ENCODE assay signal across 9 cellular contexts in the genomic region with DNA sequence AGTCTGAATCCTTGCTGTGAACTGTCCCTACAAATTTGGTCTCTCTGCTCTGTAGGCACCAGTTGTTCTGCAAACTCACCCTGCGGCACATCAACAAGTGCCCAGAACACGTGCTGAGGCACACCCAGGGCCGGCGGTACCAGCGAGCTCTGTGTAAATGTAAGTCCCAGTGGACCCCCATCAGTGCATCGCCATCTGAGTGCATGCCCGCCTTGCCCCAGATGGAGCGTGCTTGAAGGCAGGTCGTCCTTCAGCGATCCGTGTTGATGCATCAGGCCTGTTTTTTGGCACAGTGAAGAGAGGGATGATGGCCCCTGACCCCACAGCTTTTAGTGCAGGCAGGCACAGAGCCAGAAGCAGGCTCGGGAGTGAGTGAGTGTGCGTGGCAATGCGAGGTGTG. TPM values are rescaled to one million over a fixed set of nuclear protein-coding genes. Genes with fewer than 3 reads are reported as not detected.
DNase-seq lines count a peak whose midpoint lies in the region; ATAC-seq and TF ChIP-seq lines count a peak whose summit lies in the region.
"Had no signal": no experiment of that assay in that cellular context is flagged by ENCODE, and none has a peak within 500 bp of the region (broad histone marks: within the 10 kb centered on the region; RNA-seq: fewer than 3 reads in every experiment).

No MANE protein-coding gene starts in this region.

- H3K4me1 Mint-ChIP-seq in CD8-positive, alpha-beta T cell (ENCODE audit: low read depth), result peaks cover 36% of the 10 kb centered on the region
- H3K4me1 Mint-ChIP-seq in natural killer cell treated with Interleukin-12 subunit alpha and Interleukin-12 subunit beta and Interleukin-15 and Interleukin-18, amount 100 ng/mL, for 72 hours (ENCODE audit: low read depth in 2 of 2), result peaks cover 38 to 45% of the 10 kb centered on the region in 2 donors

- no peak for DNase-seq in CD8-positive, alpha-beta T cell
- DNase-seq in brain microvascular endothelial cell (no peak), KG1 (lab: John Stamatoyannopoulos, UW) (no peak), HuH-7 (ENCODE audit: low spot score) (no peak)
- no peak for DNase-seq in natural killer cell treated with Interleukin-12 subunit alpha and Interleukin-12 subunit beta and Interleukin-15 and Interleukin-18, amount 100 ng/mL, for 72 hours (ENCODE audit: low spot score)
- DNase-seq: NCI-H1694 treated with DMSO at 0.1 percent for 48 hours, SHP77 treated with DMSO at 0.1 percent for 48 hours had no signal

- no peak overlapping the region for H2AFZ ChIP-seq in KMS-11 (ENCODE audit: low read depth)

- CTCF ChIA-PET in CD8-positive, alpha-beta T cell (lab: Charles Lee), result interaction anchor here (0.8 to 2.2 kb wide), 4 partner anchors 10 to 129 kb away, joined by 3 to 11 read pairs (median 7); no protein-coding TSS in a partner anchor

- peaks cover 30% of the 10 kb centered on the region for H3K4me1 ChIP-seq in CD8-positive, alpha-beta T cell (ENCODE audit: insufficient read depth, low read length)
- H3K4me1 ChIP-seq in KMS-11 (ENCODE audit: low read depth, poor library complexity, severe bottlenecking), result peaks cover 19% of the 10 kb centered on the region

- no peak overlapping the region for H3K9ac ChIP-seq in KMS-11

- no peaks in the 10 kb centered on the region for H3K9me3 Mint-ChIP-seq in CD8-positive, alpha-beta T cell
- H3K9me3 Mint-ChIP-seq in natural killer cell treated with Interleukin-12 subunit alpha and Interleukin-12 subunit beta and Interleukin-15 and Interleukin-18, amount 100 ng/mL, for 72 hours, result no peaks in the 10 kb centered on the region

- intact Hi-C loops in CD8-positive, alpha-beta T cell (cut with DNase I, micrococcal nuclease), result loop anchor here (5.0 kb wide), 1 partner anchor 130 kb away; no protein-coding TSS in a partner anchor

- TF ChIP-seq CTCF in CD8-positive, alpha-beta T cell (IDR thresholded peaks at IDR 0.05), result no peak
- TF ChIP-seq CTCF in KMS-11 (conservative IDR thresholded peaks at IDR 0.05; ENCODE audit: low read depth, low read length) (no peak), brain microvascular endothelial cell (IDR thresholded peaks at IDR 0.05; ENCODE audit: low read depth, low read length, missing control alignments) (no peak)

- POLR2A ChIA-PET in CD8-positive, alpha-beta T cell (lab: Charles Lee), result interaction anchor here (1.7 to 3.1 kb wide), 5 partner anchors 8 to 59 kb away, joined by 6 to 34 read pairs (median 16); a partner anchor contains a TSS

- peaks cover 24% of the 10 kb centered on the region; the same call in 1 of the 2 replicates for H3K79me2 ChIP-seq in KMS-11 (ENCODE audit: insufficient read depth, low read depth)

- H4K20me1 ChIP-seq in KMS-11 (ENCODE audit: insufficient read depth), result no peaks in the 10 kb centered on the region

- H3K4me3 ChIP-seq in CD8-positive, alpha-beta T cell (ENCODE audit: low read depth, low read length), result no peak overlapping the region
- no peak overlapping the region for H3K4me3 ChIP-seq in KMS-11 (IDR thresholded peaks at IDR 0.05; ENCODE audit: insufficient read depth, low read depth, low read length)
- H3K4me3 ChIP-seq in brain microvascular endothelial cell (ENCODE audit: low read depth, low read length), result peak overlapping the region; percentile 3

- no peak overlapping the region for H3K27ac ChIP-seq in CD8-positive, alpha-beta T cell (ENCODE audit: low read depth, low read length)
- H3K27ac ChIP-seq in KMS-11, result no peak overlapping the region
- no peak overlapping the region for H3K27ac ChIP-seq in brain microvascular endothelial cell

- peaks cover 50% of the 10 kb centered on the region for H3K36me3 Mint-ChIP-seq in CD8-positive, alpha-beta T cell
- peaks cover 9% of the 10 kb centered on the region for H3K36me3 Mint-ChIP-seq in natural killer cell treated with Interleukin-12 subunit alpha and Interleukin-12 subunit beta and Interleukin-15 and Interleukin-18, amount 100 ng/mL, for 72 hours

- H3K27ac Mint-ChIP-seq in CD8-positive, alpha-beta T cell, result peak overlapping the region; percentile 79
- peak overlapping the region; percentile 9 to 19 for H3K27ac Mint-ChIP-seq in natural killer cell treated with Interleukin-12 subunit alpha and Interleukin-12 subunit beta and Interleukin-15 and Interleukin-18, amount 100 ng/mL, for 72 hours

- H3K27me3 ChIP-seq in CD8-positive, alpha-beta T cell (ENCODE audit: insufficient read depth, low read length), result no peaks in the 10 kb centered on the region
- H3K27me3 ChIP-seq in KMS-11 (ENCODE audit: insufficient read depth, low read depth) (no peaks in the 10 kb centered on the region), brain microvascular endothelial cell (replicated peaks) (no peaks in the 10 kb centered on the region)

- H3K27me3 Mint-ChIP-seq in CD8-positive, alpha-beta T cell (ENCODE audit: low read depth), result no peaks in the 10 kb centered on the region
- no peaks in the 10 kb centered on the region for H3K27me3 Mint-ChIP-seq in natural killer cell treated with Interleukin-12 subunit alpha and Interleukin-12 subunit beta and Interleukin-15 and Interleukin-18, amount 100 ng/mL, for 72 hours

- no peak for ATAC-seq in CD8-positive, alpha-beta T cell
- no peak for ATAC-seq in natural killer cell treated with Interleukin-12 subunit alpha and Interleukin-12 subunit beta and Interleukin-15 and Interleukin-18, amount 100 ng/mL, for 72 hours
- ATAC-seq in HG03280 (IDR thresholded peaks at IDR 0.05; ENCODE audit: unreplicated experiment), result no peak

- H3K36me3 ChIP-seq in CD8-positive, alpha-beta T cell (ENCODE audit: insufficient read depth, low read length), result peaks cover 49% of the 10 kb centered on the region
- no peaks in the 10 kb centered on the region for H3K36me3 ChIP-seq in KMS-11 (ENCODE audit: insufficient read depth)
- H3K36me3 ChIP-seq in brain microvascular endothelial cell (replicated peaks), result peaks cover 33% of the 10 kb centered on the region

- H3K9me3 ChIP-seq in CD8-positive, alpha-beta T cell (ENCODE audit: low read length), result no peaks in the 10 kb centered on the region

- in situ Hi-C loops in brain microvascular endothelial cell (cut with HindIII; ENCODE audit: low pct_ligation_motif_present, low sequenced_read_pairs), result no loop called here

- peak overlapping the region; percentile 87 for H3K4me3 Mint-ChIP-seq in CD8-positive, alpha-beta T cell
- peak overlapping the region; percentile 87 for H3K4me3 Mint-ChIP-seq in natural killer cell treated with Interleukin-12 subunit alpha and Interleukin-12 subunit beta and Interleukin-15 and Interleukin-18, amount 100 ng/mL, for 72 hours

- H3K4me2 ChIP-seq in KMS-11, result peak overlapping the region; percentile 95; the same call in 1 of the 2 replicates

RNA-seq across cellular contexts. Expression of a gene that starts 1.3 kb away (rescaled TPM):
- total RNA-seq in CD8-positive, alpha-beta T cell, result 10 to 100 TPM; 18.6 to 21.9 TPM
- total RNA-seq in natural killer cell treated with Interleukin-12 subunit alpha and Interleukin-12 subunit beta and Interleukin-15 and Interleukin-18, amount 100 ng/mL, for 72 hours, result 10 to 100 TPM; 15.2 to 21.6 TPM

RNA-seq across cellular contexts. Expression of a gene that starts 1.4 kb away (rescaled TPM):
- 10 to 100 TPM; 34.3 to 36.8 TPM for total RNA-seq in CD8-positive, alpha-beta T cell
- 10 to 100 TPM; 26.0 to 28.4 TPM for total RNA-seq in natural killer cell treated with Interleukin-12 subunit alpha and Interleukin-12 subunit beta and Interleukin-15 and Interleukin-18, amount 100 ng/mL, for 72 hours

RNA-seq across cellular contexts. Expression of a gene that starts 9.6 kb away (rescaled TPM):
- total RNA-seq in CD8-positive, alpha-beta T cell, result 1,000 to 10,000 TPM; 2,612 to 2,623 TPM
- total RNA-seq in natural killer cell treated with Interleukin-12 subunit alpha and Interleukin-12 subunit beta and Interleukin-15 and Interleukin-18, amount 100 ng/mL, for 72 hours, result 1,000 to 10,000 TPM; 1,580 to 1,944 TPM

RNA-seq across cellular contexts. Expression of a gene that starts 9.7 kb away (rescaled TPM):
- total RNA-seq in CD8-positive, alpha-beta T cell, result 10 to 100 TPM; 17.8 to 21.2 TPM
- 10 to 100 TPM; 34.8 to 43.3 TPM for total RNA-seq in natural killer cell treated with Interleukin-12 subunit alpha and Interleukin-12 subunit beta and Interleukin-15 and Interleukin-18, amount 100 ng/mL, for 72 hours

RNA-seq across cellular contexts. Expression of a gene that starts 18.2 kb away (rescaled TPM):
- 100 to 1,000 TPM; 228 TPM for total RNA-seq in CD8-positive, alpha-beta T cell
- total RNA-seq in natural killer cell treated with Interleukin-12 subunit alpha and Interleukin-12 subunit beta and Interleukin-15 and Interleukin-18, amount 100 ng/mL, for 72 hours, result 100 to 1,000 TPM; 390 to 433 TPM
